ENCODE assay signal across 26 cellular contexts in genomic region chr1:192966073-192966472, GRCh38.
"Had no signal": no experiment of that assay in that cellular context is flagged by ENCODE, and none has a peak within 500 bp of the region (broad histone marks: within the 10 kb centered on the region; RNA-seq: fewer than 3 reads in every experiment).

No MANE protein-coding gene starts in this region.

- H3K27ac Mint-ChIP-seq: dendritic cell treated with granulocyte-macrophage colony-stimulating factor and Interleukin-4, amounts not matched to agents 40 ng/mL and 50 ng/mL, for 4 days; mesothelial cell of epicardium; naive B cell; natural killer cell treated with Interleukin-12 subunit alpha and Interleukin-12 subunit beta and Interleukin-15 and Interleukin-18, amount 100 ng/mL, for 72 hours; neural progenitor cell; progenitor cell of endocrine pancreas; stimulated activated effector memory CD8-positive, alpha-beta T cell treated with anti-CD3 and anti-CD28 coated beads, Interleukin-12 subunit alpha, Interleukin-12 subunit beta, amount 100 ng/mL, for 72 hours had no signal

- H3K4me3 Mint-ChIP-seq: dendritic cell treated with granulocyte-macrophage colony-stimulating factor and Interleukin-4, amounts not matched to agents 40 ng/mL and 50 ng/mL, for 4 days; mesothelial cell of epicardium; naive B cell; natural killer cell treated with Interleukin-12 subunit alpha and Interleukin-12 subunit beta and Interleukin-15 and Interleukin-18, amount 100 ng/mL, for 72 hours; neural progenitor cell; stimulated activated effector memory CD8-positive, alpha-beta T cell treated with anti-CD3 and anti-CD28 coated beads, Interleukin-12 subunit alpha, Interleukin-12 subunit beta, amount 100 ng/mL, for 72 hours had no signal

- H3K27me3 Mint-ChIP-seq: dendritic cell treated with granulocyte-macrophage colony-stimulating factor and Interleukin-4, amounts not matched to agents 40 ng/mL and 50 ng/mL, for 4 days; naive B cell; natural killer cell treated with Interleukin-12 subunit alpha and Interleukin-12 subunit beta and Interleukin-15 and Interleukin-18, amount 100 ng/mL, for 72 hours; progenitor cell of endocrine pancreas had no signal

- ATAC-seq: heart right ventricle; left cardiac atrium; left lung; mucosa of descending colon; natural killer cell treated with Interleukin-12 subunit alpha and Interleukin-12 subunit beta and Interleukin-15 and Interleukin-18, amount 100 ng/mL, for 72 hours; sciatic nerve; stimulated activated effector memory CD8-positive, alpha-beta T cell treated with anti-CD3 and anti-CD28 coated beads, Interleukin-12 subunit alpha, Interleukin-12 subunit beta, amount 100 ng/mL, for 72 hours had no signal

- H3K36me3 Mint-ChIP-seq: natural killer cell treated with Interleukin-12 subunit alpha and Interleukin-12 subunit beta and Interleukin-15 and Interleukin-18, amount 100 ng/mL, for 72 hours; neural progenitor cell; stimulated activated effector memory CD8-positive, alpha-beta T cell treated with anti-CD3 and anti-CD28 coated beads, Interleukin-12 subunit alpha, Interleukin-12 subunit beta, amount 100 ng/mL, for 72 hours had no signal

- H3K4me1 Mint-ChIP-seq: neural progenitor cell; stimulated activated effector memory CD8-positive, alpha-beta T cell treated with anti-CD3 and anti-CD28 coated beads, Interleukin-12 subunit alpha, Interleukin-12 subunit beta, amount 100 ng/mL, for 72 hours had no signal

- H3K9me3 Mint-ChIP-seq: dendritic cell treated with granulocyte-macrophage colony-stimulating factor and Interleukin-4, amounts not matched to agents 40 ng/mL and 50 ng/mL, for 4 days; natural killer cell treated with Interleukin-12 subunit alpha and Interleukin-12 subunit beta and Interleukin-15 and Interleukin-18, amount 100 ng/mL, for 72 hours; neural progenitor cell; stimulated activated effector memory CD8-positive, alpha-beta T cell treated with anti-CD3 and anti-CD28 coated beads, Interleukin-12 subunit alpha, Interleukin-12 subunit beta, amount 100 ng/mL, for 72 hours had no signal

- DNase-seq: effector CD8-positive, alpha-beta T cell; erythroblast; esophagus squamous epithelium; foreskin melanocyte; glutamatergic neuron; heart right ventricle; hippocampal formation; left cardiac atrium; left lung; mesenchymal stem cell; mucosa of descending colon; naive B cell; stimulated activated CD4-positive, alpha-beta T cell treated with anti-CD3 and anti-CD28 coated beads, Interleukin-12 subunit alpha, Interleukin-12 subunit beta, amount 100 ng/mL, for 4 hours; stimulated activated CD4-positive, alpha-beta T cell treated with anti-CD3 and anti-CD28 coated beads, Interleukin-1b, Interleukin-23, amount 100 ng/mL, for 48 hours; stimulated activated CD4-positive, alpha-beta T cell treated with anti-CD3 and anti-CD28 coated beads, Interleukin-4, amount 100 ng/mL, for 1 hour; stimulated activated naive CD4-positive, alpha-beta T cell treated with Interleukin-2 at 50 U/mL for 16 hours; stomach; thyroid gland; trophoblast cell had no signal
